14 cellular contexts compared by ENCODE assay signal in the genomic region with DNA sequence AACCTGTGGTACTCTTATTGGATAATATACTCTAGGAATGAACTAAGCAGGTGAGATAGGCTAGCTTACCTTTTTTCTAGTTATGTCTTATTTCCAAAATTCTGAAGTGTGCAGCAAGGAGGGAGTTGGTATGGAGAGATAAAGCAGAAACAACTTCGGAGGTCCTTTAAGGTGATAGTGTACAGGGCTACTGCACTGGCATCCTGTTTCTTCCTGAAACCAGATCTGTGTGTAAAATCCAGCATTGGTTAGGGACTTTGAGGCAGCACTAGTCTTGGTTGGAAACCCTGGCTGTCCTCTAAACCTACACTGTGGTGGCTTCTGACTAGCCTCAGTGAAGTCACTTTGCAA.
DNase-seq lines count a peak whose midpoint lies in the region; ATAC-seq, FAIRE-seq and TF ChIP-seq lines count a peak whose summit lies in the region.
"Had no signal": no experiment of that assay in that cellular context is flagged by ENCODE, and none has a peak within 500 bp of the region (broad histone marks: within the 10 kb centered on the region; RNA-seq: fewer than 3 reads in every experiment).

No MANE protein-coding gene starts in this region.

- TF ChIP-seq CTCF in PC-9 (conservative IDR thresholded peaks at IDR 0.05): no peak

- CTCF ChIA-PET in PC-9 (lab: Charles Lee): interaction anchor here (0.6 to 2.7 kb wide), 16 partner anchors 9 to 361 kb away, joined by 3 to 29 read pairs (median 4); a partner anchor contains a TSS

- POLR2A ChIA-PET in PC-9 (lab: Charles Lee; ENCODE audit: unreplicated experiment): no interaction called here

- no peak for FAIRE-seq in small intestine (lab: Jason Lieb, UNC)
- no peak for FAIRE-seq in HTR-8/SVneo (lab: Jason Lieb, UNC)
- FAIRE-seq: endometrium had no signal

- peaks cover 29% of the 10 kb centered on the region for H3F3A ChIP-seq in PC-9 (ENCODE audit: insufficient read depth, low read depth)

- ATAC-seq in GM18867 (IDR thresholded peaks at IDR 0.05; ENCODE audit: unreplicated experiment): no peak

- H3K27me3 Mint-ChIP-seq in activated CD4-positive, alpha-beta T cell treated with anti-CD3 and anti-CD28 coated beads, Interleukin-2, amount 10 ng/mL, durations not matched to agents 24 days and 14 days: no peaks in the 10 kb centered on the region

- H3K9me3 ChIP-seq in PC-9 (ENCODE audit: insufficient read depth, low read depth) (no peaks in the 10 kb centered on the region), small intestine (ENCODE audit: control insufficient read depth, low read depth) (no peaks in the 10 kb centered on the region)

- peaks cover 23% of the 10 kb centered on the region; the same call in 1 of the 2 replicates for H3K79me2 ChIP-seq in PC-9 (ENCODE audit: low read depth)

- intact Hi-C loops in activated CD4-positive, alpha-beta T cell treated with anti-CD3 and anti-CD28 coated beads, Interleukin-2, amount 10 ng/mL, durations not matched to agents 24 days and 14 days (cut with micrococcal nuclease): loop anchor here (1.0 to 5.0 kb wide), 5 partner anchors 9 to 268 kb away; a partner anchor contains a TSS
- intact Hi-C loops in PC-9 (cut with micrococcal nuclease; ENCODE audit: unreplicated experiment): loop anchor here (1.0 to 2.0 kb wide), 6 partner anchors 25 to 643 kb away; a partner anchor contains a TSS

- 48 to 70% (median 48%) methylated on average over 1 of the region's 1 CpG for WGBS in small intestine, 3 donors

- no peak for DNase-seq in activated CD4-positive, alpha-beta T cell treated with anti-CD3 and anti-CD28 coated beads, Interleukin-2, amount 10 ng/mL, durations not matched to agents 24 days and 14 days
- no peak for DNase-seq in activated CD4-positive, alpha-beta T cell treated with anti-CD3 and anti-CD28 coated beads, Interleukin-2, amount 50 U/mL, for 4 hours
- DNase-seq in PC-9 (no peak), epithelial cell of prostate (ENCODE audit: low read depth, low spot score) (no peak), small intestine (no peak), HPDE6-E6E7 (ENCODE audit: extremely low spot score) (no peak), HTR-8/SVneo (ENCODE audit: insufficient read length, low spot score) (no peak)
- DNase-seq: GOT3 had no signal

- H3K4me3 Mint-ChIP-seq in activated CD4-positive, alpha-beta T cell treated with anti-CD3 and anti-CD28 coated beads, Interleukin-2, amount 10 ng/mL, durations not matched to agents 24 days and 14 days: peak overlapping the region; percentile 73

- no peaks in the 10 kb centered on the region for H3K9me3 Mint-ChIP-seq in activated CD4-positive, alpha-beta T cell treated with anti-CD3 and anti-CD28 coated beads, Interleukin-2, amount 10 ng/mL, durations not matched to agents 24 days and 14 days
- H3K9me3 Mint-ChIP-seq: CD8-positive, alpha-beta T cell; nephron had no signal

- H3K36me3 Mint-ChIP-seq in activated CD4-positive, alpha-beta T cell treated with anti-CD3 and anti-CD28 coated beads, Interleukin-2, amount 10 ng/mL, durations not matched to agents 24 days and 14 days (ENCODE audit: low read depth): no peaks in the 10 kb centered on the region

- H3K27ac Mint-ChIP-seq in activated CD4-positive, alpha-beta T cell treated with anti-CD3 and anti-CD28 coated beads, Interleukin-2, amount 10 ng/mL, durations not matched to agents 24 days and 14 days: peak overlapping the region; percentile 89
- H3K27ac Mint-ChIP-seq: CD8-positive, alpha-beta T cell had no signal

- H3K27me3 ChIP-seq in PC-9 (ENCODE audit: insufficient read depth, low read depth) (no peaks in the 10 kb centered on the region), small intestine (ENCODE audit: control insufficient read depth in 2 of 2, insufficient read depth in 2 of 2, low read length in 2 of 2) (no peaks in the 10 kb centered on the region)
- H3K27me3 ChIP-seq: foreskin keratinocyte had no signal

- H3K4me1 ChIP-seq in PC-9 (replicated peaks; ENCODE audit: insufficient read depth) (peaks cover 36% of the 10 kb centered on the region), small intestine (ENCODE audit: control insufficient read depth in 2 of 2, insufficient read depth in 1 of 2, low read depth in 1 of 2, low read length in 1 of 2) (no peaks in the 10 kb centered on the region)
- H3K4me1 ChIP-seq: foreskin keratinocyte had no signal

- H3K4me1 Mint-ChIP-seq in activated CD4-positive, alpha-beta T cell treated with anti-CD3 and anti-CD28 coated beads, Interleukin-2, amount 10 ng/mL, durations not matched to agents 24 days and 14 days: peaks cover 34% of the 10 kb centered on the region

- H3K36me3 ChIP-seq in PC-9 (ENCODE audit: low read depth): no peaks in the 10 kb centered on the region
- H3K36me3 ChIP-seq in small intestine (ENCODE audit: control insufficient read depth in 2 of 2, insufficient read depth in 2 of 2, low read length in 2 of 2): no peaks in the 10 kb centered on the region

- no peaks in the 10 kb centered on the region for H4K20me1 ChIP-seq in PC-9 (ENCODE audit: insufficient read depth)

- BruUV-seq in PC-9 (replicated peaks; lab: Mats Ljungman, UMichigan): no TSS peak

- H3K9me2 ChIP-seq in PC-9 (ENCODE audit: insufficient read depth): no peaks in the 10 kb centered on the region

- H3K4me3 ChIP-seq in PC-9: peak overlapping the region; percentile 76; the same call in 1 of the 2 replicates
- no peak overlapping the region for H3K4me3 ChIP-seq in small intestine (ENCODE audit: low read depth in 1 of 2, low read length in 2 of 2)
- H3K4me3 ChIP-seq: lung had no signal

- H3K4me2 ChIP-seq in PC-9: peak overlapping the region; percentile 99

- H3K27ac ChIP-seq in PC-9: peak overlapping the region; percentile 97
- peak overlapping the region; percentile 59 for H3K27ac ChIP-seq in epithelial cell of prostate
- H3K27ac ChIP-seq in small intestine (ENCODE audit: low read depth in 1 of 2, low read length in 1 of 2): peak overlapping the region; percentile 81 to 87
- H3K27ac ChIP-seq: foreskin keratinocyte had no signal

- no peak overlapping the region for H2AFZ ChIP-seq in PC-9
